ENCODE assay signal across 26 cellular contexts in genomic region chr2:1069847-1070246, GRCh38.
A peak's percentile ranks its signal among the peaks of the same experiment; 100 is the strongest.
DNase-seq lines count a peak whose midpoint lies in the region; ATAC-seq, FAIRE-seq and TF ChIP-seq lines count a peak whose summit lies in the region.
"Had no signal": no experiment of that assay in that cellular context is flagged by ENCODE, and none has a peak within 500 bp of the region (broad histone marks: within the 10 kb centered on the region; RNA-seq: fewer than 3 reads in every experiment).

No MANE protein-coding gene starts in this region.

- H3K27me3 ChIP-seq in mesendoderm (ENCODE audit: insufficient read depth, low read length, poor library complexity) (no peaks in the 10 kb centered on the region), neuronal stem cell (ENCODE audit: control insufficient read depth in 3 of 3, insufficient read depth in 3 of 3, low read depth in 1 of 3, low read length in 3 of 3) (no peaks in the 10 kb centered on the region)
- H3K27me3 ChIP-seq: BE2C; BLaER1 treated with 17β-estradiol and CSF1 and Interleukin-3, amounts not matched to agents 10 nM and 100 nM had no signal

- H3K4me2 ChIP-seq in mesendoderm (ENCODE audit: low read length) (no peak overlapping the region), neuronal stem cell (ENCODE audit: insufficient read depth, low read length, poor library complexity, severe bottlenecking) (no peak overlapping the region)
- H3K4me2 ChIP-seq: A549; BLaER1 treated with 17β-estradiol and CSF1 and Interleukin-3, amounts not matched to agents 10 nM and 100 nM had no signal

- H3K27me3 Mint-ChIP-seq in brain: peaks cover 3% of the 10 kb centered on the region
- H3K27me3 Mint-ChIP-seq: CD4-positive, alpha-beta T cell; CD8-positive, alpha-beta memory T cell had no signal

- no CpG with 5 or more reads among the region's 15 CpGs for WGBS in mesendoderm (ENCODE audit: extremely low coverage, insufficient coverage, low lambda C conversion rate)
- no CpG with 5 or more reads among the region's 15 CpGs for WGBS in neuronal stem cell (ENCODE audit: extremely low coverage in 2 of 2, insufficient read length in 2 of 2, insufficient replicate concordance in 1 of 2), 2 donors

- no peak for ATAC-seq in Right ventricle myocardium superior (ENCODE audit: poor library complexity)
- ATAC-seq: A549 had no signal

- H3K9me3 ChIP-seq in neuronal stem cell (replicated peaks in 1 of 2; ENCODE audit: control insufficient read depth in 2 of 2, insufficient read depth in 1 of 2, low read depth in 1 of 2, low read length in 2 of 2): no peaks in the 10 kb centered on the region
- H3K9me3 ChIP-seq: A549, BE2C, HAP-1 had no signal

- peaks cover 4% of the 10 kb centered on the region for H3K36me3 Mint-ChIP-seq in brain
- H3K36me3 Mint-ChIP-seq: CD14-positive monocyte; CD8-positive, alpha-beta memory T cell had no signal

- H2AK5ac ChIP-seq in mesendoderm (ENCODE audit: low read length) (no peak overlapping the region), neuronal stem cell (ENCODE audit: low read depth, low read length) (no peak overlapping the region)

- H4K5ac ChIP-seq in mesendoderm (ENCODE audit: low read length): no peak overlapping the region

- H2BK15ac ChIP-seq in mesendoderm (replicated peaks; ENCODE audit: low read depth) (no peak overlapping the region), neuronal stem cell (ENCODE audit: low read length) (no peak overlapping the region)

- no peak overlapping the region for H3K18ac ChIP-seq in mesendoderm (ENCODE audit: low read length)
- no peak overlapping the region for H3K18ac ChIP-seq in neuronal stem cell (ENCODE audit: low read length)

- no peak overlapping the region for H2BK5ac ChIP-seq in mesendoderm (ENCODE audit: low read length)
- no peak overlapping the region for H2BK5ac ChIP-seq in neuronal stem cell (ENCODE audit: low read length)

- intact Hi-C loops in Right ventricle myocardium superior (cut with DNase I): no loop called here

- no peaks in the 10 kb centered on the region for H3K4me1 ChIP-seq in mesendoderm (ENCODE audit: control insufficient read depth, low read depth, low read length)
- peaks cover 0 to 1% of the 10 kb centered on the region in 2 donors for H3K4me1 ChIP-seq in neuronal stem cell (ENCODE audit: control insufficient read depth in 2 of 2, insufficient read depth in 1 of 2, low read depth in 1 of 2, low read length in 2 of 2)
- H3K4me1 ChIP-seq: A549, BE2C had no signal

- no peak overlapping the region for H2BK12ac ChIP-seq in neuronal stem cell (ENCODE audit: low read length)

- no peaks in the 10 kb centered on the region for H3K79me2 ChIP-seq in mesendoderm (ENCODE audit: control insufficient read depth, insufficient read depth, low read length)

- TF ChIP-seq CTCF in brain (conservative IDR thresholded peaks at IDR 0.05): no peak

- peaks cover 6 to 16% (median 11%) of the 10 kb centered on the region in 5 experiments for H3K9me3 Mint-ChIP-seq in brain
- H3K9me3 Mint-ChIP-seq: HFFc6 had no signal

- no peak overlapping the region for H3K27ac ChIP-seq in mesendoderm (ENCODE audit: low read depth, low read length)
- no peak overlapping the region for H3K27ac ChIP-seq in neuronal stem cell (replicated peaks; ENCODE audit: low read length)
- H3K27ac ChIP-seq: A549; BLaER1 treated with 17β-estradiol and CSF1 and Interleukin-3, amounts not matched to agents 10 nM and 100 nM had no signal

- H3K9ac ChIP-seq in mesendoderm (ENCODE audit: low read length) (no peak overlapping the region), neuronal stem cell (ENCODE audit: low read depth, low read length, poor library complexity) (no peak overlapping the region)
- H3K9ac ChIP-seq: BLaER1 treated with 17β-estradiol and CSF1 and Interleukin-3, amounts not matched to agents 10 nM and 100 nM had no signal

- H3K4me3 ChIP-seq in mesendoderm (ENCODE audit: low read length): no peak overlapping the region
- H3K4me3 ChIP-seq in neuronal stem cell (ENCODE audit: low read length in 2 of 2): no peak overlapping the region
- H3K4me3 ChIP-seq: A549; BLaER1 treated with 17β-estradiol and CSF1 and Interleukin-3, amounts not matched to agents 10 nM and 100 nM; HAP-1 had no signal

- H2AFZ ChIP-seq in neuronal stem cell (ENCODE audit: low read length): no peak overlapping the region

- H2BK120ac ChIP-seq in mesendoderm (ENCODE audit: low read depth, low read length) (no peak overlapping the region), neuronal stem cell (ENCODE audit: low read depth, low read length) (no peak overlapping the region)

- FAIRE-seq in urothelium cell line (lab: Jason Lieb, UNC): no peak
- FAIRE-seq: A549, D721Med, GM12891, GM18507, H54 had no signal

- no peak overlapping the region for H3K4ac ChIP-seq in mesendoderm (ENCODE audit: low read depth, low read length)
- no peak overlapping the region for H3K4ac ChIP-seq in neuronal stem cell (ENCODE audit: low read length)

- H3K4me3 Mint-ChIP-seq in brain: no peak overlapping the region
- H3K4me3 Mint-ChIP-seq: CD14-positive monocyte; CD4-positive, alpha-beta T cell; CD8-positive, alpha-beta memory T cell; HFFc6 had no signal

- no peak overlapping the region for H4K8ac ChIP-seq in mesendoderm (ENCODE audit: low read depth, low read length)
- H4K8ac ChIP-seq in neuronal stem cell (ENCODE audit: low read depth, low read length): no peak overlapping the region

- H3K23ac ChIP-seq in mesendoderm (ENCODE audit: low read length): no peak overlapping the region
- no peak overlapping the region for H3K23ac ChIP-seq in neuronal stem cell (ENCODE audit: low read depth, low read length, poor library complexity)

- H3K79me1 ChIP-seq in mesendoderm (ENCODE audit: low read length) (no peaks in the 10 kb centered on the region), neuronal stem cell (ENCODE audit: low read depth, low read length) (no peaks in the 10 kb centered on the region)

- H3K56ac ChIP-seq in mesendoderm (ENCODE audit: low read length): no peak overlapping the region

- no peaks in the 10 kb centered on the region for H3K36me3 ChIP-seq in mesendoderm (ENCODE audit: control insufficient read depth, insufficient read depth, low read length)
- H3K36me3 ChIP-seq in neuronal stem cell (replicated peaks in 1 of 2; ENCODE audit: control insufficient read depth in 2 of 2, insufficient read depth in 2 of 2, low read length in 2 of 2): no peaks in the 10 kb centered on the region
- H3K36me3 ChIP-seq: BE2C; BLaER1 treated with 17β-estradiol and CSF1 and Interleukin-3, amounts not matched to agents 10 nM and 100 nM; HAP-1 had no signal

- H4K91ac ChIP-seq in neuronal stem cell (ENCODE audit: low read depth, low read length, poor library complexity): no peak overlapping the region

- H3K27ac Mint-ChIP-seq in brain: peak overlapping the region in 3 of 5 experiments; percentile 19 to 66 (median 24)
- H3K27ac Mint-ChIP-seq: CD14-positive monocyte; CD4-positive, alpha-beta T cell; CD8-positive, alpha-beta memory T cell; HFFc6 had no signal

- no peak overlapping the region for H3K14ac ChIP-seq in neuronal stem cell (ENCODE audit: low read length)

- peaks cover 35% of the 10 kb centered on the region for H3K4me1 Mint-ChIP-seq in brain
- H3K4me1 Mint-ChIP-seq: CD14-positive monocyte; CD8-positive, alpha-beta memory T cell had no signal

- DNase-seq in Daoy (ENCODE audit: low read depth): peak; percentile 17
- DNase-seq in mesendoderm: peak; percentile 2
- peak; percentile 9 for DNase-seq in urothelium cell line (ENCODE audit: low spot score)
- DNase-seq in neuronal stem cell (ENCODE audit: low spot score): no peak
- no peak for DNase-seq in NCI-H82 (lab: John Stamatoyannopoulos, UW)
- no peak for DNase-seq in Right ventricle myocardium superior
- DNase-seq: 8988T; ACHN; AML-193; CD4-positive, alpha-beta T cell; CD8-positive, alpha-beta memory T cell; DMS 273 treated with DMSO at 0.1 percent for 48 hours; DMS79; GF-D8; GOT3; HFFc6 had no signal

Comparison
In these comparisons a context has a peak if more than half of its experiments do, and no peak if none do; other contexts are left out.
1. DNase-seq: peak in Daoy (single experiment), mesendoderm (single experiment) and urothelium cell line (single experiment); none in neuronal stem cell (single experiment), NCI-H82 (single experiment) and Right ventricle myocardium superior (single experiment).